Comparison of ENCODE assay signal across 8 cellular contexts in the genomic region with DNA sequence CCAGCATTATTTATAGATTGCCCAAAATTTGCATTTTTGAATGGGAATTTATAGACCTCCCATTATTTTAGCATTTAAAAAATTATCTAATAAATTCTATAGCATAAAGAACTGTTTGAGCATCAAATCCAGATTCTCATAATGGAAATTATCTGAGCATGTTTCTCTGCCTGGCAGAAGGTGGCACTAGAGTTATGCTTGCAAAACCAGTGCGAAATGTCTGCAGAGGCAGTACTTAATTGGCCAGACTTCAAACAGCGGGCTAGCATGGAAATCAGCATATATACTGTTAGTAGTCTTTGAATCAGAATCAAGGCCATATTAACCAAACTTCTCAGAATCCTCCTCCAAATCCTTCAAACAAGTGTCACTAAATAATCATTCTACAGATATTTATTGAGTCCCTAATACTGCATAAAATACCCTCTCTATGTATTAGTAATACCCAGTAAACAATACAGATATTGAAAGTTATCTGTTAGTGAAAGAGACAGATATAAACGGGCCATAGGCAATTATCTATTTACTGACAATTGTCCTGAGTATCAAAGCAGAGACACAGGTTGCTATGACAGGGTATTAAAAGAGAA.
DNase-seq lines count a peak whose midpoint lies in the region; ATAC-seq and TF ChIP-seq lines count a peak whose summit lies in the region.

No MANE protein-coding gene starts in this region.

- no peaks in the 10 kb centered on the region for H3K36me3 Mint-ChIP-seq in stimulated activated effector memory CD8-positive, alpha-beta T cell treated with anti-CD3 and anti-CD28 coated beads, Interleukin-12 subunit alpha, Interleukin-12 subunit beta, amount 100 ng/mL, for 72 hours

- H3K4me3 ChIP-seq in AG04450 (ENCODE audit: low read depth, low read length) (no peak overlapping the region), WI38 (ENCODE audit: low read depth, low read length) (no peak overlapping the region), skeletal muscle cell (ENCODE audit: low read depth, low read length) (no peak overlapping the region)

- no peaks in the 10 kb centered on the region for H3K9me3 ChIP-seq in AG04450 (ENCODE audit: control insufficient read depth, insufficient read depth, low read length)

- H3K27ac Mint-ChIP-seq in stimulated activated effector memory CD8-positive, alpha-beta T cell treated with anti-CD3 and anti-CD28 coated beads, Interleukin-12 subunit alpha, Interleukin-12 subunit beta, amount 100 ng/mL, for 72 hours: no peak overlapping the region

- H3K9me3 Mint-ChIP-seq in stimulated activated effector memory CD8-positive, alpha-beta T cell treated with anti-CD3 and anti-CD28 coated beads, Interleukin-12 subunit alpha, Interleukin-12 subunit beta, amount 100 ng/mL, for 72 hours: no peaks in the 10 kb centered on the region

- no peaks in the 10 kb centered on the region for H3K27me3 ChIP-seq in AG04450 (ENCODE audit: control insufficient read depth, insufficient read depth, low read length)

- POLR2A ChIA-PET in AG04450 (lab: Yijun Ruan, JAX): no interaction called here

- no peak overlapping the region for H3K27ac ChIP-seq in AG04450 (ENCODE audit: low read depth, low read length)

- no peaks in the 10 kb centered on the region for H3K4me1 Mint-ChIP-seq in stimulated activated effector memory CD8-positive, alpha-beta T cell treated with anti-CD3 and anti-CD28 coated beads, Interleukin-12 subunit alpha, Interleukin-12 subunit beta, amount 100 ng/mL, for 72 hours

- DNase-seq in AG04450 (ENCODE audit: low read depth, low spot score): peak; percentile 61
- DNase-seq in NCI-H1694 (lab: John Stamatoyannopoulos, UW): peak; percentile 54
- DNase-seq in left ventricle myocardium superior: no peak
- DNase-seq in skeletal muscle cell (ENCODE audit: low read depth): peak; percentile 47
- DNase-seq in stimulated activated effector memory CD8-positive, alpha-beta T cell treated with anti-CD3 and anti-CD28 coated beads, Interleukin-12 subunit alpha, Interleukin-12 subunit beta, amount 100 ng/mL, for 72 hours (ENCODE audit: low spot score in 2 of 2): no peak

- CTCF ChIA-PET in AG04450 (lab: Charles Lee): interaction anchor here (0.9 to 4.0 kb wide), 6 partner anchors 12 to 868 kb away, joined by 4 to 41 read pairs (median 14); no protein-coding TSS in a partner anchor

- H3K4me3 Mint-ChIP-seq in stimulated activated effector memory CD8-positive, alpha-beta T cell treated with anti-CD3 and anti-CD28 coated beads, Interleukin-12 subunit alpha, Interleukin-12 subunit beta, amount 100 ng/mL, for 72 hours: no peak overlapping the region

- TF ChIP-seq CTCF in AG04450 (IDR thresholded peaks at IDR 0.05; ENCODE audit: low read depth, low read length): peak; percentile 87
- peak; percentile 54 for TF ChIP-seq CTCF in WI38 (IDR thresholded peaks at IDR 0.05; ENCODE audit: low read depth, low read length)

- intact Hi-C loops in left ventricle myocardium superior (cut with micrococcal nuclease): loop anchor here (10.0 kb wide), 1 partner anchor 865 kb away; no protein-coding TSS in a partner anchor

- ATAC-seq in GM18519 (IDR thresholded peaks at IDR 0.05; ENCODE audit: low FRiP score, unreplicated experiment) (peak; percentile 47), left ventricle myocardium superior (peak; percentile 74), GM19324 (IDR thresholded peaks at IDR 0.05; ENCODE audit: low FRiP score, unreplicated experiment) (no peak)
- no peak for ATAC-seq in stimulated activated effector memory CD8-positive, alpha-beta T cell treated with anti-CD3 and anti-CD28 coated beads, Interleukin-12 subunit alpha, Interleukin-12 subunit beta, amount 100 ng/mL, for 72 hours

Comparison
In these comparisons a context has a peak if more than half of its experiments do, and no peak if none do; other contexts are left out.
1. DNase-seq: peak in AG04450 (single experiment), NCI-H1694 (single experiment) and skeletal muscle cell (single experiment); none in left ventricle myocardium superior (single experiment) and stimulated activated effector memory CD8-positive, alpha-beta T cell treated with anti-CD3 and anti-CD28 coated beads, Interleukin-12 subunit alpha, Interleukin-12 subunit beta, amount 100 ng/mL, for 72 hours (0 of 2).
2. ATAC-seq: peak in GM18519 (single experiment) and left ventricle myocardium superior (single experiment); none in stimulated activated effector memory CD8-positive, alpha-beta T cell treated with anti-CD3 and anti-CD28 coated beads, Interleukin-12 subunit alpha, Interleukin-12 subunit beta, amount 100 ng/mL, for 72 hours (single experiment) and GM19324 (single experiment).